Comparison of ENCODE assay signal across 8 cellular contexts in the genomic region with DNA sequence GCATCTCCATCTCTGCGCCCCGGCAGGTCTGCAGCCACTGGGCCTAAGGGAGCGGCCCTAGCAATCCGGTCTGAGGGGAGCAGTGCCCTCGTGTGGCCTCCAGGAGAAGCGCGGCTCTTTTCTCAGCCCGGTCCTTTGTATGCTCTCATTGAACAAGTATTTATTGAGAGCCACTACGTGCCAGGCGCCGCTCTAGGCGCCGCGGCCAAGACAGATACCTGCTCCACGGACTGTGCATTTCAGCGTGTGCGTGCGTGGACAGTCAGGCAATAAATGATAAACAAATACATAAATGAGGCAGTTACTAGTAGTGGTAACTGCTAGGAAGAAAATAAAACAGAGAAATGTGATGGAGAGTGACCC. TPM values are rescaled to one million over a fixed set of nuclear protein-coding genes. Genes with fewer than 3 reads are reported as not detected.
DNase-seq lines count a peak whose midpoint lies in the region; ATAC-seq and TF ChIP-seq lines count a peak whose summit lies in the region.

No MANE protein-coding gene starts in this region.

- no peaks in the 10 kb centered on the region for H3K9me2 ChIP-seq in DOHH2 (replicated peaks; ENCODE audit: control insufficient read depth, low read length)
- no peaks in the 10 kb centered on the region for H3K9me2 ChIP-seq in PC-9 (ENCODE audit: insufficient read depth)
- H3K9me2 ChIP-seq in neural cell (ENCODE audit: insufficient read depth, low read length), result no peaks in the 10 kb centered on the region

- H3K36me3 Mint-ChIP-seq in activated T-cell treated with anti-CD3 and anti-CD28 coated beads, Interleukin-2, amount 50 U/mL, for 72 hours (ENCODE audit: insufficient read depth in 2 of 2), result no peaks in the 10 kb centered on the region

- H3F3A ChIP-seq in DOHH2 (ENCODE audit: control insufficient read depth, insufficient read depth), result no peaks in the 10 kb centered on the region
- H3F3A ChIP-seq in PC-9 (ENCODE audit: insufficient read depth, low read depth), result no peaks in the 10 kb centered on the region
- no peaks in the 10 kb centered on the region for H3F3A ChIP-seq in neural cell (ENCODE audit: insufficient read depth, low read length, poor library complexity, severe bottlenecking)

- no peaks in the 10 kb centered on the region for H4K20me1 ChIP-seq in DOHH2 (ENCODE audit: control insufficient read depth, insufficient read depth, low read depth, low read length)
- H4K20me1 ChIP-seq in KMS-11 (ENCODE audit: insufficient read depth), result no peaks in the 10 kb centered on the region
- no peaks in the 10 kb centered on the region for H4K20me1 ChIP-seq in PC-9 (ENCODE audit: insufficient read depth)
- H4K20me1 ChIP-seq in fibroblast of lung (ENCODE audit: control insufficient read depth, extremely low read depth, insufficient read depth, low read length), result no peaks in the 10 kb centered on the region
- no peaks in the 10 kb centered on the region for H4K20me1 ChIP-seq in neural cell (ENCODE audit: insufficient read depth)

- CTCF ChIA-PET in PC-9 (lab: Charles Lee), result interaction anchor here (1.5 to 2.0 kb wide), 2 partner anchors 113 to 117 kb away, joined by 8 to 17 read pairs; no protein-coding TSS in a partner anchor

- peak overlapping the region; percentile 82 for H3K27ac Mint-ChIP-seq in activated T-cell treated with anti-CD3 and anti-CD28 coated beads, Interleukin-2, amount 50 U/mL, for 72 hours

- H3K27me3 Mint-ChIP-seq in activated T-cell treated with anti-CD3 and anti-CD28 coated beads, Interleukin-2, amount 50 U/mL, for 72 hours (ENCODE audit: low read depth), result no peaks in the 10 kb centered on the region

- no TSS peak for BruUV-seq in PC-9 (replicated peaks; lab: Mats Ljungman, UMichigan)

- H3K9me3 ChIP-seq in DOHH2 (ENCODE audit: control insufficient read depth, insufficient read depth, low read length) (no peaks in the 10 kb centered on the region), PC-9 (ENCODE audit: insufficient read depth, low read depth) (no peaks in the 10 kb centered on the region), fibroblast of lung (ENCODE audit: control insufficient read depth, insufficient read depth, low read depth, low read length) (no peaks in the 10 kb centered on the region), neural cell (ENCODE audit: low read length) (no peaks in the 10 kb centered on the region), stomach (no peaks in the 10 kb centered on the region)

- peak overlapping the region; percentile 76 to 86 for H3K4me3 Mint-ChIP-seq in activated T-cell treated with anti-CD3 and anti-CD28 coated beads, Interleukin-2, amount 50 U/mL, for 72 hours

- H3K4me1 ChIP-seq in DOHH2 (ENCODE audit: control insufficient read depth, low read length) (no peaks in the 10 kb centered on the region), KMS-11 (ENCODE audit: low read depth, poor library complexity, severe bottlenecking) (peaks cover 12% of the 10 kb centered on the region), PC-9 (replicated peaks; ENCODE audit: insufficient read depth) (no peaks in the 10 kb centered on the region), fibroblast of lung (ENCODE audit: control insufficient read depth, extremely low read depth, insufficient read depth, low read length) (peaks cover 5% of the 10 kb centered on the region), stomach (peaks cover 7 to 34% (median 23%) of the 10 kb centered on the region in 4 donors)

- peak; percentile 77 for TF ChIP-seq RAD21 in neural cell (conservative IDR thresholded peaks at IDR 0.05)

- H3K27me3 ChIP-seq in DOHH2 (ENCODE audit: control insufficient read depth, low read length), result no peaks in the 10 kb centered on the region; the same call in 1 of the 2 replicates
- no peaks in the 10 kb centered on the region for H3K27me3 ChIP-seq in KMS-11 (ENCODE audit: insufficient read depth, low read depth)
- H3K27me3 ChIP-seq in PC-9 (ENCODE audit: insufficient read depth, low read depth), result no peaks in the 10 kb centered on the region
- no peaks in the 10 kb centered on the region for H3K27me3 ChIP-seq in fibroblast of lung (ENCODE audit: control insufficient read depth, insufficient read depth, low read length)
- H3K27me3 ChIP-seq in neural cell (ENCODE audit: insufficient read depth, low read depth, low read length), result no peaks in the 10 kb centered on the region
- H3K27me3 ChIP-seq in stomach, result no peaks in the 10 kb centered on the region

- H3K4me2 ChIP-seq in DOHH2 (ENCODE audit: low read length) (peak overlapping the region; percentile 8; the same call in 1 of the 2 replicates), KMS-11 (peak overlapping the region; percentile 88), PC-9 (peak overlapping the region; percentile 65), fibroblast of lung (ENCODE audit: extremely low read depth, insufficient read depth, low read length) (peak overlapping the region; percentile 88), neural cell (ENCODE audit: low read length) (no peak overlapping the region)

- peak; percentile 72 to 78 for DNase-seq in PC-9
- DNase-seq in activated T-cell treated with anti-CD3 and anti-CD28 coated beads, Interleukin-2, amount 50 U/mL, for 72 hours, result peak; percentile 81 to 83
- peak; percentile 79 to 83 for DNase-seq in fibroblast of lung (ENCODE audit: low read depth in 2 of 2)
- peak; percentile 92 for DNase-seq in stomach

- POLR2A ChIA-PET in PC-9 (lab: Charles Lee; ENCODE audit: unreplicated experiment), result no interaction called here

- H3K79me2 ChIP-seq in DOHH2 (ENCODE audit: control insufficient read depth, low read length) (no peaks in the 10 kb centered on the region), KMS-11 (ENCODE audit: insufficient read depth, low read depth) (no peaks in the 10 kb centered on the region), PC-9 (ENCODE audit: low read depth) (no peaks in the 10 kb centered on the region), fibroblast of lung (ENCODE audit: control insufficient read depth, insufficient read depth, low read length) (no peaks in the 10 kb centered on the region), neural cell (replicated peaks; ENCODE audit: insufficient read depth, low read length) (no peaks in the 10 kb centered on the region)

- TF ChIP-seq EP300 in neural cell (conservative IDR thresholded peaks at IDR 0.05; ENCODE audit: poor library complexity, severe bottlenecking) (no peak), stomach (IDR thresholded peaks at IDR 0.05) (no peak)

- H3K4me3 ChIP-seq in DOHH2 (ENCODE audit: low read length) (no peak overlapping the region), KMS-11 (IDR thresholded peaks at IDR 0.05; ENCODE audit: insufficient read depth, low read depth, low read length) (no peak overlapping the region), PC-9 (peak overlapping the region; percentile 24; the same call in 1 of the 2 replicates), fibroblast of lung (replicated peaks in 1 of 4; ENCODE audit: control extremely low read depth in 1 of 4, insufficient read depth in 1 of 4, low read depth in 3 of 4, low read length in 4 of 4) (peak overlapping the region in 3 of 4 experiments; percentile 26 to 32 (median 26)), neural cell (ENCODE audit: low read length) (no peak overlapping the region), stomach (peak overlapping the region in 3 of 4 donors; percentile 4 to 22 (median 13))

- TF ChIP-seq POLR2A in stomach (IDR thresholded peaks at IDR 0.05), result no peak

- peaks cover 8% of the 10 kb centered on the region for H3K4me1 Mint-ChIP-seq in activated T-cell treated with anti-CD3 and anti-CD28 coated beads, Interleukin-2, amount 50 U/mL, for 72 hours (ENCODE audit: low read depth)

- H3K9ac ChIP-seq in KMS-11, result no peak overlapping the region
- no peak overlapping the region for H3K9ac ChIP-seq in fibroblast of lung (ENCODE audit: insufficient read depth, low read length)
- H3K9ac ChIP-seq in neural cell (ENCODE audit: low read length), result peak overlapping the region; percentile 41

- TF ChIP-seq CTCF in DOHH2 (IDR thresholded peaks at IDR 0.05; ENCODE audit: low read depth, low read length, poor library complexity, severe bottlenecking), result peak; percentile 89
- TF ChIP-seq CTCF in KMS-11 (conservative IDR thresholded peaks at IDR 0.05; ENCODE audit: low read depth, low read length), result peak; percentile 88
- TF ChIP-seq CTCF in PC-9 (conservative IDR thresholded peaks at IDR 0.05), result peak; percentile 89
- peak; percentile 93 to 96 for TF ChIP-seq CTCF in fibroblast of lung (conservative IDR thresholded peaks at IDR 0.05 in 1 of 2, IDR thresholded peaks at IDR 0.05 in 1 of 2; ENCODE audit: low read depth in 1 of 2, low read length in 2 of 2)
- TF ChIP-seq CTCF in neural cell (IDR thresholded peaks at IDR 0.05; ENCODE audit: poor library complexity, severe bottlenecking), result peak; percentile 92
- TF ChIP-seq CTCF in stomach (IDR thresholded peaks at IDR 0.05), result peak in 5 of 7 experiments; percentile 57 to 93 (median 91)

- peak; percentile 88 for ATAC-seq in GM21825 (IDR thresholded peaks at IDR 0.05; ENCODE audit: unreplicated experiment)
- ATAC-seq in activated T-cell treated with anti-CD3 and anti-CD28 coated beads, Interleukin-2, amount 50 U/mL, for 72 hours (replicated peaks in 1 of 2), result peak; percentile 97 to 98

- WGBS in stomach, 5 donors, result 0 to 1% (median 0%) methylated on average over 15 to 18 of the region's 18 CpGs

- H3K27ac ChIP-seq in DOHH2 (ENCODE audit: low read depth, low read length) (no peak overlapping the region), KMS-11 (no peak overlapping the region), PC-9 (no peak overlapping the region), fibroblast of lung (ENCODE audit: insufficient read depth, low read length) (no peak overlapping the region), neural cell (ENCODE audit: low read length) (no peak overlapping the region), stomach (peak overlapping the region in 3 of 5 donors; percentile 26 to 70 (median 35))

- peak overlapping the region; percentile 78; the same call in 1 of the 2 replicates for H2AFZ ChIP-seq in KMS-11 (ENCODE audit: low read depth)
- H2AFZ ChIP-seq in PC-9, result no peak overlapping the region
- peak overlapping the region; percentile 83 for H2AFZ ChIP-seq in fibroblast of lung (ENCODE audit: low read length)
- peak overlapping the region; percentile 65 for H2AFZ ChIP-seq in neural cell (ENCODE audit: low read depth, low read length)

- H3K36me3 ChIP-seq in DOHH2 (ENCODE audit: control insufficient read depth, low read length) (no peaks in the 10 kb centered on the region), KMS-11 (ENCODE audit: insufficient read depth) (no peaks in the 10 kb centered on the region), PC-9 (ENCODE audit: low read depth) (no peaks in the 10 kb centered on the region), fibroblast of lung (ENCODE audit: control insufficient read depth, insufficient read depth, low read length) (no peaks in the 10 kb centered on the region), neural cell (ENCODE audit: insufficient read depth, low read length) (no peaks in the 10 kb centered on the region), stomach (no peaks in the 10 kb centered on the region)

- no peaks in the 10 kb centered on the region for H3K9me3 Mint-ChIP-seq in activated T-cell treated with anti-CD3 and anti-CD28 coated beads, Interleukin-2, amount 50 U/mL, for 72 hours

- intact Hi-C loops in PC-9 (cut with micrococcal nuclease; ENCODE audit: unreplicated experiment), result loop anchor here (1.0 to 5.0 kb wide), 5 partner anchors 113 to 571 kb away; a partner anchor contains a TSS
- intact Hi-C loops in stomach (cut with DNase I; ENCODE audit: low total_unique reads), result loop anchor here (5.0 kb wide), 1 partner anchor 115 kb away; no protein-coding TSS in a partner anchor

RNA-seq across cellular contexts. Expression of a gene that starts 2.3 kb away (rescaled TPM):
- total RNA-seq in PC-9 (2021) (0.20 and 0.53 TPM in 2 replicates), fibroblast of lung (not detected in 2 replicates), stomach (not detected)
- total RNA-seq in activated T-cell treated with anti-CD3 and anti-CD28 coated beads, Interleukin-2, amount 50 U/mL, for 72 hours, result under 1 TPM; 0.07 to 0.56 TPM
- polyA plus RNA-seq in fibroblast of lung (not detected in 2 replicates), neural cell (not detected in 2 replicates), stomach (under 1 TPM in 1 of 3 donors, not detected in 2; 0.30 TPM)
- polyA plus RNA-seq in fibroblast of lung (2012), result not detected in 2 replicates
- polyA minus RNA-seq in fibroblast of lung (ENCODE audit: low replicate concordance) (not detected in 2 replicates), neural cell (not detected in 2 replicates)

RNA-seq across cellular contexts. Expression of a gene that starts 11.3 kb away (rescaled TPM):
- 8.5 and 9.0 TPM in 2 replicates for total RNA-seq in PC-9 (2021)
- 10 to 100 TPM in 1 of 2 donors, 1 to 10 TPM in 1; 9.6 to 13.6 TPM for total RNA-seq in activated T-cell treated with anti-CD3 and anti-CD28 coated beads, Interleukin-2, amount 50 U/mL, for 72 hours
- 1.8 TPM in 2 replicates for total RNA-seq in fibroblast of lung
- polyA plus RNA-seq in fibroblast of lung, result 8.7 and 10.3 TPM in 2 replicates
- polyA plus RNA-seq in fibroblast of lung (2012), result 6.5 and 7.9 TPM in 2 replicates
- polyA minus RNA-seq in fibroblast of lung (ENCODE audit: low replicate concordance), result 2.4 and 4.0 TPM in 2 replicates
- polyA plus RNA-seq in neural cell, result 6.7 and 9.8 TPM in 2 replicates
- 4.6 and 6.0 TPM in 2 replicates for polyA minus RNA-seq in neural cell
- total RNA-seq in stomach, result 10 to 100 TPM in 3 of 5 donors, 1 to 10 TPM in 2; 1.2 to 39.8 (median 27.7) TPM
- 10 to 100 TPM in 2 of 3 donors, 1 to 10 TPM in 1; 8.5 to 15.0 (median 11.8) TPM for polyA plus RNA-seq in stomach

RNA-seq across cellular contexts. Expression of a gene that starts 43.9 kb away (rescaled TPM):
- total RNA-seq in PC-9 (2021), result 90.7 and 109 TPM in 2 replicates
- total RNA-seq in activated T-cell treated with anti-CD3 and anti-CD28 coated beads, Interleukin-2, amount 50 U/mL, for 72 hours, result 100 to 1,000 TPM; 122 to 140 TPM
- 56.8 and 74.5 TPM in 2 replicates for total RNA-seq in fibroblast of lung
- 45.4 and 45.7 TPM in 2 replicates for polyA plus RNA-seq in fibroblast of lung
- polyA plus RNA-seq in fibroblast of lung (2012), result 37.7 and 40.3 TPM in 2 replicates
- polyA minus RNA-seq in fibroblast of lung (ENCODE audit: low replicate concordance), result 73.2 and 79.3 TPM in 2 replicates
- polyA plus RNA-seq in neural cell, result 58.9 and 61.8 TPM in 2 replicates
- polyA minus RNA-seq in neural cell, result 144 and 158 TPM in 2 replicates
- 100 to 1,000 TPM in 4 of 5 donors, 10 to 100 TPM in 1; 99.6 to 249 (median 175) TPM for total RNA-seq in stomach
- 10 to 100 TPM; 22.0 to 99.4 (median 37.6) TPM for polyA plus RNA-seq in stomach

RNA-seq across cellular contexts. Expression of a gene that starts 54.8 kb away (rescaled TPM):
- 62.7 and 69.1 TPM in 2 replicates for total RNA-seq in PC-9 (2021)
- 10 to 100 TPM; 56.3 to 57.9 TPM for total RNA-seq in activated T-cell treated with anti-CD3 and anti-CD28 coated beads, Interleukin-2, amount 50 U/mL, for 72 hours
- 34.4 and 35.5 TPM in 2 replicates for total RNA-seq in fibroblast of lung
- polyA plus RNA-seq in fibroblast of lung, result 125 and 140 TPM in 2 replicates
- 96.9 and 99.0 TPM in 2 replicates for polyA plus RNA-seq in fibroblast of lung (2012)
- polyA minus RNA-seq in fibroblast of lung (ENCODE audit: low replicate concordance), result 62.6 and 168 TPM in 2 replicates
- polyA plus RNA-seq in neural cell, result 147 and 159 TPM in 2 replicates
- polyA minus RNA-seq in neural cell, result 70.1 and 86.4 TPM in 2 replicates
- total RNA-seq in stomach, result 100 to 1,000 TPM in 2 of 5 donors, 10 to 100 TPM in 3; 28.6 to 137 (median 52.1) TPM
- polyA plus RNA-seq in stomach, result 10 to 100 TPM; 70.7 to 88.0 (median 77.8) TPM

Comparison
In these comparisons a context has a peak if more than half of its experiments do, and no peak if none do; other contexts are left out.
1. H3K27ac ChIP-seq: peak in stomach (3 of 5); none in DOHH2 (single experiment), KMS-11 (single experiment), PC-9 (single experiment), fibroblast of lung (single experiment) and neural cell (single experiment).
2. H3K4me3 ChIP-seq: peak in PC-9 (single experiment), fibroblast of lung (3 of 4) and stomach (3 of 4); none in DOHH2 (single experiment), KMS-11 (single experiment) and neural cell (single experiment).
3. Peak in every context shown above with its lines, with median percentiles within 50 percentile points of each other: CTCF ChIP-seq and DNase-seq.